In the genomic region with DNA sequence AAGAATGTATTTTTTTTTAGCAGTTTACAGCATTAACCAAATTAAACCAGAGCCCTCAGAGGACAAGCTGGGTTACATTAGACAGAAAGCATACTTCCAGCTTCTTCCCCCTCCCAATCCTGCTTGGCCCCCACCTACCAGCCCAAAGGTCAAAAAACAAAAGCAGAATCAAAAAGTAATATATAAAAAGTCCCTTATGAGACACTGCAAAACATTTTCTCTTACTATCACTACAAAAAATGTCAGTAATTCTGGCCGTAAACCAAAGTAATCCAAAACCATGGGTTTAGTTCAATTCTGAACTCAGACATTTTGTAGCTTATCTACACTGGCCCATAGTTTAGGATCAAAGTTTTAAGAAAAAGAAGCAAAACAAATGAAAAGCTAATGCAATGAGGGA, we compare ENCODE assay signal across 16 cellular contexts. TPM values are rescaled to one million over a fixed set of nuclear protein-coding genes. Genes with fewer than 3 reads are reported as not detected.
DNase-seq lines count a peak whose midpoint lies in the region; ATAC-seq, FAIRE-seq and TF ChIP-seq lines count a peak whose summit lies in the region.
"Had no signal": no experiment of that assay in that cellular context is flagged by ENCODE, and none has a peak within 500 bp of the region (broad histone marks: within the 10 kb centered on the region; RNA-seq: fewer than 3 reads in every experiment).

No MANE protein-coding gene starts in this region.

- TF ChIP-seq CTCF in astrocyte (IDR thresholded peaks at IDR 0.05; ENCODE audit: insufficient read depth, low read depth, low read length) (no peak), glutamatergic neuron (IDR thresholded peaks at IDR 0.05; ENCODE audit: partially characterized antibody, unreplicated experiment) (no peak)

- peak; percentile 66 for FAIRE-seq in astrocyte (lab: Jason Lieb, UNC)

- H3K27me3 Mint-ChIP-seq in astrocyte (ENCODE audit: low read depth, unreplicated experiment) (no peaks in the 10 kb centered on the region), glutamatergic neuron (ENCODE audit: unreplicated experiment) (no peaks in the 10 kb centered on the region)
- H3K27me3 Mint-ChIP-seq: stimulated activated naive CD8-positive, alpha-beta T cell treated with anti-CD3 and anti-CD28 coated beads, Interleukin-15, Interleukin-2, amounts not matched to agents 100 ng/mL and 50 ng/mL, for 24 hours had no signal

- H3K36me3 Mint-ChIP-seq in astrocyte (ENCODE audit: low read depth, unreplicated experiment) (peaks cover 10% of the 10 kb centered on the region), glutamatergic neuron (ENCODE audit: unreplicated experiment) (no peaks in the 10 kb centered on the region)
- H3K36me3 Mint-ChIP-seq: activated naive CD8-positive, alpha-beta T cell; CD4-positive, alpha-beta memory T cell had no signal

- no peak for ATAC-seq in HG02852 (IDR thresholded peaks at IDR 0.05; ENCODE audit: unreplicated experiment)
- ATAC-seq in GM18520 (IDR thresholded peaks at IDR 0.05; ENCODE audit: unreplicated experiment) = no peak
- ATAC-seq in HG02678 (IDR thresholded peaks at IDR 0.05; ENCODE audit: unreplicated experiment) = no peak

- in situ Hi-C loops in GM23248 (cut with MboI) = no loop called here

- H3K27ac ChIP-seq in GM23248 (peak overlapping the region; percentile 63), astrocyte (ENCODE audit: low read depth, low read length) (peak overlapping the region; percentile 83)
- H3K27ac ChIP-seq: PC-9 had no signal

- DNase-seq in GM23248 = peak; percentile 73
- DNase-seq in astrocyte (ENCODE audit: low read depth) = peak; percentile 81
- no peak for DNase-seq in glutamatergic neuron
- no peak for DNase-seq in HuH-7.5 (ENCODE audit: low spot score)
- DNase-seq: activated CD8-positive, alpha-beta memory T cell treated with anti-CD3 and anti-CD28 coated beads for 24 hours; CD4-positive, alpha-beta memory T cell; effector CD8-positive, alpha-beta T cell; NCI-H1048; T-helper 9 cell had no signal

- H4K20me1 ChIP-seq in GM23248 (ENCODE audit: insufficient read depth) (no peaks in the 10 kb centered on the region), astrocyte (ENCODE audit: insufficient read depth, low read length) (no peaks in the 10 kb centered on the region)

- H3K4me1 ChIP-seq in GM23248 (ENCODE audit: insufficient read depth) (peaks cover 50% of the 10 kb centered on the region), astrocyte (ENCODE audit: insufficient read depth, low read length) (peaks cover 43% of the 10 kb centered on the region), skeletal muscle satellite cell (ENCODE audit: control insufficient read depth, insufficient read depth, low read length) (peaks cover 70% of the 10 kb centered on the region)

- H3K9ac ChIP-seq in GM23248 (peak overlapping the region; percentile 43), astrocyte (ENCODE audit: low read length) (peak overlapping the region; percentile 67), skeletal muscle satellite cell (ENCODE audit: low read depth, low read length) (peak overlapping the region; percentile 74)

- H3K4me3 ChIP-seq in GM23248 (peak overlapping the region; percentile 56), astrocyte (ENCODE audit: insufficient read depth, low read depth, low read length) (no peak overlapping the region), skeletal muscle satellite cell (ENCODE audit: low read length) (peak overlapping the region; percentile 20)
- H3K4me3 ChIP-seq: PC-9 had no signal

- H3K27me3 ChIP-seq in GM23248 (replicated peaks; ENCODE audit: insufficient read depth) (no peaks in the 10 kb centered on the region), astrocyte (ENCODE audit: insufficient read depth, low read length) (no peaks in the 10 kb centered on the region), skeletal muscle satellite cell (ENCODE audit: control insufficient read depth, insufficient read depth, low read length) (no peaks in the 10 kb centered on the region)

- 10 to 21% methylated on average over 1 of the region's 1 CpG for WGBS in GM23248 (ENCODE audit: low coverage in 1 of 2, low lambda C conversion rate in 2 of 2, missing lambda C conversion rate in 2 of 2), 2 experiments

- H3K9me3 Mint-ChIP-seq in astrocyte (ENCODE audit: unreplicated experiment) = no peaks in the 10 kb centered on the region
- no peaks in the 10 kb centered on the region for H3K9me3 Mint-ChIP-seq in glutamatergic neuron (ENCODE audit: unreplicated experiment)
- H3K9me3 Mint-ChIP-seq: CD4-positive, alpha-beta memory T cell; stimulated activated naive CD8-positive, alpha-beta T cell treated with anti-CD3 and anti-CD28 coated beads, Interleukin-15, Interleukin-2, amounts not matched to agents 100 ng/mL and 50 ng/mL, for 24 hours had no signal

- H3F3A ChIP-seq in GM23248 (ENCODE audit: insufficient read depth) = peaks cover 49% of the 10 kb centered on the region

- H3K4me1 Mint-ChIP-seq in astrocyte (ENCODE audit: low read depth, unreplicated experiment) (peaks cover 84% of the 10 kb centered on the region), glutamatergic neuron (ENCODE audit: low read depth, unreplicated experiment) (peaks cover 26% of the 10 kb centered on the region)
- H3K4me1 Mint-ChIP-seq: CD4-positive, alpha-beta memory T cell had no signal

- H3K27ac Mint-ChIP-seq in astrocyte (ENCODE audit: unreplicated experiment) = peak overlapping the region; percentile 98
- H3K27ac Mint-ChIP-seq in glutamatergic neuron (ENCODE audit: unreplicated experiment) = peak overlapping the region; percentile 86
- H3K27ac Mint-ChIP-seq: activated naive CD8-positive, alpha-beta T cell; CD4-positive, alpha-beta memory T cell; stimulated activated naive CD8-positive, alpha-beta T cell treated with anti-CD3 and anti-CD28 coated beads, Interleukin-15, Interleukin-2, amounts not matched to agents 100 ng/mL and 50 ng/mL, for 24 hours had no signal

- H3K4me2 ChIP-seq in GM23248 (ENCODE audit: unreplicated experiment) = peak overlapping the region; percentile 80
- peak overlapping the region; percentile 73 for H3K4me2 ChIP-seq in astrocyte (ENCODE audit: low read length)
- H3K4me2 ChIP-seq in skeletal muscle satellite cell (ENCODE audit: low read length) = peak overlapping the region; percentile 69

- H3K9me3 ChIP-seq in GM23248 (ENCODE audit: low read depth) (no peaks in the 10 kb centered on the region), astrocyte (ENCODE audit: insufficient read depth, low read depth, low read length) (no peaks in the 10 kb centered on the region), skeletal muscle satellite cell (replicated peaks; ENCODE audit: low read length) (no peaks in the 10 kb centered on the region)

- H3K4me3 Mint-ChIP-seq in astrocyte (ENCODE audit: unreplicated experiment) (peak overlapping the region; percentile 58), glutamatergic neuron (ENCODE audit: unreplicated experiment) (peak overlapping the region; percentile 54)
- H3K4me3 Mint-ChIP-seq: activated naive CD8-positive, alpha-beta T cell; CD4-positive, alpha-beta memory T cell; stimulated activated naive CD8-positive, alpha-beta T cell treated with anti-CD3 and anti-CD28 coated beads, Interleukin-15, Interleukin-2, amounts not matched to agents 100 ng/mL and 50 ng/mL, for 24 hours had no signal

- H3K79me2 ChIP-seq in GM23248 (ENCODE audit: insufficient read depth) = peaks cover 84% of the 10 kb centered on the region
- H3K79me2 ChIP-seq in astrocyte (ENCODE audit: insufficient read depth, low read length) = peaks cover 87% of the 10 kb centered on the region

- H3K36me3 ChIP-seq in GM23248 (ENCODE audit: low read depth) (no peaks in the 10 kb centered on the region), astrocyte (ENCODE audit: insufficient read depth, low read length) (no peaks in the 10 kb centered on the region), skeletal muscle satellite cell (ENCODE audit: insufficient read depth, low read length) (peaks cover 5% of the 10 kb centered on the region)

- 0 out of 2 replicates have a peak overlapping the region, but pooled peaks have one; percentile 28 for H2AFZ ChIP-seq in GM23248
- no peak overlapping the region for H2AFZ ChIP-seq in astrocyte (ENCODE audit: low read depth, low read length)
- H2AFZ ChIP-seq: PC-9 had no signal

- no peaks in the 10 kb centered on the region for H3K9me2 ChIP-seq in GM23248 (ENCODE audit: insufficient read depth)

RNA-seq across cellular contexts. Expression of a gene that starts 38.0 kb away (rescaled TPM):
- total RNA-seq in GM23248 (2014; rRNA removed; shearing (Covaris generic)) = 61.0 and 83.8 TPM in 2 replicates
- polyA plus RNA-seq in GM23248 (2016; fragmentation: Nextera tagmentation; extraction: Ambion mirVana) = 22.0 and 24.1 TPM in 2 replicates
- 172 and 173 TPM in 2 replicates for total RNA-seq in astrocyte
- 117 TPM for total RNA-seq in glutamatergic neuron (ENCODE audit: unreplicated experiment)
- 42.2 and 47.7 TPM in 2 replicates for total RNA-seq in skeletal muscle satellite cell (2012; rRNA removed)
- polyA plus RNA-seq: CD4-positive, alpha-beta memory T cell had no signal

Comparison
In these comparisons a context has a peak if more than half of its experiments do, and no peak if none do; other contexts are left out.
1. DNase-seq: peak in GM23248 (single experiment) and astrocyte (single experiment); none in glutamatergic neuron (single experiment) and HuH-7.5 (single experiment).
2. Peak in every context shown above with its lines, with median percentiles within 50 percentile points of each other: H3K4me2 ChIP-seq and H3K9ac ChIP-seq.